ENCODE assay signal across 1 cellular context in the genomic region with DNA sequence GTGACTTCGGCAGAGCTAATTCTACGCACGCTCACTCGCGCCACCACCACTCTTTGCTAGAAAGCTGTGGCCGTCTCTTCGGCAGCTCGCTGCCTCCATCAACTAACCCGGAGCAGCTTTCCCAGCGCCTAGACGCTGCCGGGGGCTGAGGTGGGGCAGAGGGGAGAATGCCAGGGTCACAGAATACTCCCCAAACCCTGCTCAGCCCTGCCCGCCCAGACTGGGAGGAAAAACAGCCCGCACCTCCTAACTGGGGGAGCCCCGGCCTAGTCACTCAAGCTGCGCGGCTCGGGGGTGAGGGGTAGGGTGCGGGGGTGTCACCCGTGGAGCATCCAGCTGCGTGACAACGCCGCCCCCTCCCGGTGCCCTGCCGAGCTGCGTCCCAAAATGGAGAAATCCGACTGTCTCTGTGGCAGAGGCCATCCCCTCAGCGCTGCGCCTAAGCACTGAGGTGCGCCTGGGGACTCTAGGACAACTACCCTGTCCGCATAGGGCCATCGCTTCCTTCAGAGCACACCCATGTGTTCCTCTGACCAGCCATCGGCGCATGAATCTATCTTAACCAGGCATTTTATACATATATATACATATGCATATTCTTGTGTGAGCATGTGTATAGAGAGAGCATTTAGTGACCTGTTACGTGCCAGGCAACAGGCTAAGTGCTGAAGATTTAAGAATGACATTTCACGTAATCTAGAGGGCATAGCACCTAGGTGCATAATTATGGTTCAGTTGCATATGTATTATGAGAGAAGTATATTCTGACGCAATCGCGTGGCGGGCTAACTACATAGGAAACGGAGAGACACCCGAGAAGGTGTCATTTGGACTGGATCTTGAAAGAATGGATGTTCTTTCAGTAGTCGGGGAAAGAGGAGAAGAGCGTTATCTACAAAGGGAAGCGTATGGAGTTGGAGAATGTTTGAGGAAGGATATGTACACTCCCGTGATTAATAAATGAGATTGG.
TF ChIP-seq lines count a peak whose summit lies in the region.

No MANE protein-coding gene starts in this region.

TF ChIP-seq in K562, 482 proteins besides CTCF, POLR2A, EP300 and RAD21 (continued from another document):
- TF ChIP-seq POLR2AphosphoS5 (IDR thresholded peaks at IDR 0.05; ENCODE audit: control insufficient read depth, insufficient read depth, low read depth, low read length) (no peak), OTX1 (CRISPR knock-in tag; IDR thresholded peaks at IDR 0.05) (no peak), LEF1 (IDR thresholded peaks at IDR 0.05) (no peak), ARID1B (IDR thresholded peaks at IDR 0.05) (0 out of 2 replicates have a peak, but pooled peaks have one; percentile 21), NELFE (IDR thresholded peaks at IDR 0.05; ENCODE audit: insufficient read depth, insufficient read length) (no peak), STAG1 (CRISPR knock-in tag; IDR thresholded peaks at IDR 0.05; ENCODE audit: borderline replicate concordance) (peak; percentile 46; the same call in 1 of the 2 replicates), ZNF23 (CRISPR knock-in tag; IDR thresholded peaks at IDR 0.05) (no peak), MAZ (CRISPR knock-in tag; conservative IDR thresholded peaks at IDR 0.05 in 1 of 2, IDR thresholded peaks at IDR 0.05 in 1 of 2) (peak; percentile 44; a peak in 3 of 4 replicates), SP1 (CRISPR knock-in tag; IDR thresholded peaks at IDR 0.05) (no peak), ZNF79 (CRISPR knock-in tag; IDR thresholded peaks at IDR 0.05; ENCODE audit: low read depth) (no peak), ZNF75A (CRISPR knock-in tag; IDR thresholded peaks at IDR 0.05) (no peak), KDM5B (IDR thresholded peaks at IDR 0.05; ENCODE audit: insufficient replicate concordance, low read depth, low read length) (no peak), NFE2L1 (tag; IDR thresholded peaks at IDR 0.05; ENCODE audit: borderline replicate concordance, low read depth) (no peak)
- TF ChIP-seq, protein P1, sequence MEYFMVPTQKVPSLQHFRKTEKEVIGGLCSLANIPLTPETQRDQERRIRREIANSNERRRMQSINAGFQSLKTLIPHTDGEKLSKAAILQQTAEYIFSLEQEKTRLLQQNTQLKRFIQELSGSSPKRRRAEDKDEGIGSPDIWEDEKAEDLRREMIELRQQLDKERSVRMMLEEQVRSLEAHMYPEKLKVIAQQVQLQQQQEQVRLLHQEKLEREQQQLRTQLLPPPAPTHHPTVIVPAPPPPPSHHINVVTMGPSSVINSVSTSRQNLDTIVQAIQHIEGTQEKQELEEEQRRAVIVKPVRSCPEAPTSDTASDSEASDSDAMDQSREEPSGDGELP (CRISPR knock-in tag; IDR thresholded peaks at IDR 0.05; ENCODE audit: borderline replicate concordance): peak; percentile 69
- TF ChIP-seq, protein P2, sequence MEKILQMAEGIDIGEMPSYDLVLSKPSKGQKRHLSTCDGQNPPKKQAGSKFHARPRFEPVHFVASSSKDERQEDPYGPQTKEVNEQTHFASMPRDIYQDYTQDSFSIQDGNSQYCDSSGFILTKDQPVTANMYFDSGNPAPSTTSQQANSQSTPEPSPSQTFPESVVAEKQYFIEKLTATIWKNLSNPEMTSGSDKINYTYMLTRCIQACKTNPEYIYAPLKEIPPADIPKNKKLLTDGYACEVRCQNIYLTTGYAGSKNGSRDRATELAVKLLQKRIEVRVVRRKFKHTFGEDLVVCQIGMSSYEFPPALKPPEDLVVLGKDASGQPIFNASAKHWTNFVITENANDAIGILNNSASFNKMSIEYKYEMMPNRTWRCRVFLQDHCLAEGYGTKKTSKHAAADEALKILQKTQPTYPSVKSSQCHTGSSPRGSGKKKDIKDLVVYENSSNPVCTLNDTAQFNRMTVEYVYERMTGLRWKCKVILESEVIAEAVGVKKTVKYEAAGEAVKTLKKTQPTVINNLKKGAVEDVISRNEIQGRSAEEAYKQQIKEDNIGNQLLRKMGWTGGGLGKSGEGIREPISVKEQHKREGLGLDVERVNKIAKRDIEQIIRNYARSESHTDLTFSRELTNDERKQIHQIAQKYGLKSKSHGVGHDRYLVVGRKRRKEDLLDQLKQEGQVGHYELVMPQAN (IDR thresholded peaks at IDR 0.05; ENCODE audit: borderline replicate concordance): no peak
- TF ChIP-seq, protein P3, sequence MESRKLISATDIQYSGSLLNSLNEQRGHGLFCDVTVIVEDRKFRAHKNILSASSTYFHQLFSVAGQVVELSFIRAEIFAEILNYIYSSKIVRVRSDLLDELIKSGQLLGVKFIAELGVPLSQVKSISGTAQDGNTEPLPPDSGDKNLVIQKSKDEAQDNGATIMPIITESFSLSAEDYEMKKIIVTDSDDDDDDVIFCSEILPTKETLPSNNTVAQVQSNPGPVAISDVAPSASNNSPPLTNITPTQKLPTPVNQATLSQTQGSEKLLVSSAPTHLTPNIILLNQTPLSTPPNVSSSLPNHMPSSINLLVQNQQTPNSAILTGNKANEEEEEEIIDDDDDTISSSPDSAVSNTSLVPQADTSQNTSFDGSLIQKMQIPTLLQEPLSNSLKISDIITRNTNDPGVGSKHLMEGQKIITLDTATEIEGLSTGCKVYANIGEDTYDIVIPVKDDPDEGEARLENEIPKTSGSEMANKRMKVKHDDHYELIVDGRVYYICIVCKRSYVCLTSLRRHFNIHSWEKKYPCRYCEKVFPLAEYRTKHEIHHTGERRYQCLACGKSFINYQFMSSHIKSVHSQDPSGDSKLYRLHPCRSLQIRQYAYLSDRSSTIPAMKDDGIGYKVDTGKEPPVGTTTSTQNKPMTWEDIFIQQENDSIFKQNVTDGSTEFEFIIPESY (CRISPR knock-in tag; IDR thresholded peaks at IDR 0.05): no peak
